ENCODE assay signal across 18 cellular contexts in genomic region chr6:144586986-144587385, GRCh38.
DNase-seq lines count a peak whose midpoint lies in the region; ATAC-seq and TF ChIP-seq lines count a peak whose summit lies in the region.
"Had no signal": no experiment of that assay in that cellular context is flagged by ENCODE, and none has a peak within 500 bp of the region (broad histone marks: within the 10 kb centered on the region; RNA-seq: fewer than 3 reads in every experiment).

No MANE protein-coding gene starts in this region.

- TF ChIP-seq CTCF in GM12865 (IDR thresholded peaks at IDR 0.05; ENCODE audit: insufficient read depth, low read depth, low read length, missing control alignments) (no peak), gastroesophageal sphincter (IDR thresholded peaks at IDR 0.05) (no peak)

- H3K36me3 ChIP-seq in HAP-1 (replicated peaks), result no peaks in the 10 kb centered on the region
- H3K36me3 ChIP-seq in gastroesophageal sphincter, result no peaks in the 10 kb centered on the region
- H3K36me3 ChIP-seq: vagina, WERI-Rb-1 had no signal

- H3K9me3 ChIP-seq in HAP-1 (no peaks in the 10 kb centered on the region), gastroesophageal sphincter (no peaks in the 10 kb centered on the region)
- H3K9me3 ChIP-seq: neutrophil, vagina had no signal

- no peak for TF ChIP-seq EP300 in gastroesophageal sphincter (IDR thresholded peaks at IDR 0.05)

- H3K27me3 ChIP-seq in HAP-1 (ENCODE audit: low read depth), result no peaks in the 10 kb centered on the region
- H3K27me3 ChIP-seq in gastroesophageal sphincter, result no peaks in the 10 kb centered on the region
- H3K27me3 ChIP-seq: neutrophil, vagina had no signal

- 54 to 57% methylated on average over 3 of the region's 3 CpGs for WGBS in gastroesophageal sphincter (ENCODE audit: low coverage in 1 of 2), 2 donors

- no peak for TF ChIP-seq POLR2A in gastroesophageal sphincter (IDR thresholded peaks at IDR 0.05)

- peak overlapping the region in 3 of 4 donors; percentile 9 to 23 (median 12) for H3K27ac ChIP-seq in gastroesophageal sphincter
- H3K27ac ChIP-seq: neutrophil, vagina, WERI-Rb-1 had no signal

- H3K4me1 ChIP-seq in HAP-1 (peaks cover 27% of the 10 kb centered on the region), gastroesophageal sphincter (peaks cover 5 to 59% (median 9%) of the 10 kb centered on the region in 3 donors)

- ATAC-seq in gastroesophageal sphincter (no peak), HG03135 (IDR thresholded peaks at IDR 0.05; ENCODE audit: unreplicated experiment) (no peak)
- ATAC-seq: stimulated activated naive B cell treated with anti-CD40 and anti-IgM and Interleukin-4, amounts not matched to agents 10 μg/mL and 1 μg/mL and 100 μg/mL, for 72 hours had no signal

- H3K4me3 ChIP-seq in GM12865 (ENCODE audit: low read depth, low read length) (no peak overlapping the region), HAP-1 (no peak overlapping the region), gastroesophageal sphincter (no peak overlapping the region)
- H3K4me3 ChIP-seq: vagina had no signal

- in situ Hi-C loops in HAP-1 (cut with MboI; ENCODE audit: low sequenced_read_pairs), result loop anchor here (25.0 kb wide), 4 partner anchors 350 to 1050 kb away; no protein-coding TSS in a partner anchor

- DNase-seq in GM12865 (ENCODE audit: low read depth), result peak; percentile 12
- DNase-seq in HAP-1 (ENCODE audit: low spot score in 2 of 2), result peak; percentile 19 to 21
- DNase-seq in NCI-H69 (lab: John Stamatoyannopoulos, UW), result peak; percentile 85
- no peak for DNase-seq in SHP77 (lab: John Stamatoyannopoulos, UW)
- no peak for DNase-seq in mesenteric fat pad (ENCODE audit: low spot score)
- DNase-seq: activated CD4-positive, alpha-beta T cell treated with anti-CD3 and anti-CD28 coated beads, Interleukin-2, amount 50 U/mL, for 1 hour; activated naive CD8-positive, alpha-beta T cell treated with anti-CD3 and anti-CD28 coated beads for 36 hours; CD4-positive, alpha-beta T cell; foreskin fibroblast; GDM1; NCI-H1930; stimulated activated CD4-positive, alpha-beta T cell treated with anti-CD3 and anti-CD28 coated beads, Interleukin-2, amount 100 ng/mL, for 24 hours; stimulated activated naive B cell treated with anti-CD40 and anti-IgM and Interleukin-4, amounts not matched to agents 10 μg/mL and 1 μg/mL and 100 μg/mL, for 72 hours; WERI-Rb-1 had no signal

Comparison
In these comparisons a context has a peak if more than half of its experiments do, and no peak if none do; other contexts are left out.
1. DNase-seq: peak in GM12865 (single experiment), HAP-1 (2 of 2) and NCI-H69 (single experiment); none in SHP77 (0 of 2) and mesenteric fat pad (single experiment).